15 cellular contexts compared by ENCODE assay signal in genomic region chr4:143287571-143287923, GRCh38. TPM values are rescaled to one million over a fixed set of nuclear protein-coding genes. Genes with fewer than 3 reads are reported as not detected.
DNase-seq lines count a peak whose midpoint lies in the region; ATAC-seq and TF ChIP-seq lines count a peak whose summit lies in the region.
"Had no signal": no experiment of that assay in that cellular context is flagged by ENCODE, and none has a peak within 500 bp of the region (broad histone marks: within the 10 kb centered on the region; RNA-seq: fewer than 3 reads in every experiment).

No MANE protein-coding gene starts in this region.

- no peaks in the 10 kb centered on the region for H3K9me3 ChIP-seq in mesenchymal stem cell (ENCODE audit: control insufficient read depth, low read length)
- H3K9me3 ChIP-seq in ovary = no peaks in the 10 kb centered on the region

- DNase-seq in LHCN-M2 (ENCODE audit: low read depth) (peak; percentile 26), mesenchymal stem cell (no peak), type B pancreatic cell (ENCODE audit: extremely low spot score, unreplicated experiment) (no peak), ovary (no peak), NCI-H526 treated with DMSO at 0.1 percent for 48 hours (lab: John Stamatoyannopoulos, UW) (no peak)
- no peak for DNase-seq in activated CD4-positive, alpha-beta T cell treated with anti-CD3 and anti-CD28 coated beads for 36 hours
- DNase-seq: activated gamma-delta T cell treated with Interleukin-2 at 50 U/mL for 16 hours; hippocampal formation; NCI-H1092 treated with DMSO at 0.1 percent for 48 hours; NCI-H345; stimulated activated naive CD8-positive, alpha-beta T cell treated with anti-CD3 and anti-CD28 coated beads, Interleukin-15, amount 100 ng/mL, for 72 hours; T1000 had no signal

- H3K4me1 ChIP-seq in mesenchymal stem cell (ENCODE audit: control insufficient read depth, insufficient read depth, low read depth, low read length) = no peaks in the 10 kb centered on the region
- peaks cover 5% of the 10 kb centered on the region for H3K4me1 ChIP-seq in ovary (ENCODE audit: insufficient read depth)

- peak overlapping the region; percentile 84 for H2BK5ac ChIP-seq in mesenchymal stem cell (ENCODE audit: low read depth, low read length, poor library complexity, severe bottlenecking)

- H3K27me3 ChIP-seq in mesenchymal stem cell (ENCODE audit: control insufficient read depth in 1 of 2, insufficient read depth in 1 of 2, low read length in 2 of 2) (no peaks in the 10 kb centered on the region), ovary (no peaks in the 10 kb centered on the region)
- H3K27me3 ChIP-seq: cardiac muscle cell had no signal

- no peak for TF ChIP-seq CTCF in brain (conservative IDR thresholded peaks at IDR 0.05)
- no peak for TF ChIP-seq CTCF in type B pancreatic cell (conservative IDR thresholded peaks at IDR 0.05)
- no peak for TF ChIP-seq CTCF in ovary (IDR thresholded peaks at IDR 0.05)

- H3K4me1 Mint-ChIP-seq in brain (peaks cover 26% of the 10 kb centered on the region), type B pancreatic cell (ENCODE audit: unreplicated experiment) (peaks cover 17% of the 10 kb centered on the region)
- no peaks in the 10 kb centered on the region for H3K4me1 Mint-ChIP-seq in activated CD4-positive, alpha-beta T cell treated with anti-CD3 and anti-CD28 coated beads for 36 hours
- H3K4me1 Mint-ChIP-seq: stimulated activated naive CD8-positive, alpha-beta T cell treated with anti-CD3 and anti-CD28 coated beads, Interleukin-15, amount 100 ng/mL, for 72 hours had no signal

- TF ChIP-seq POLR2A in ovary (IDR thresholded peaks at IDR 0.05) = no peak

- no peak overlapping the region for H2BK12ac ChIP-seq in mesenchymal stem cell (ENCODE audit: low read length in 2 of 2)

- H3K27ac ChIP-seq in mesenchymal stem cell (ENCODE audit: low read length, poor library complexity, severe bottlenecking) (peak overlapping the region; percentile 26), ovary (peak overlapping the region in 1 of 2 donors; percentile 77)
- H3K27ac ChIP-seq: cardiac muscle cell, RWPE1 had no signal

- H3K27ac Mint-ChIP-seq in brain (peak overlapping the region in 3 of 5 experiments; percentile 1 to 30 (median 20)), type B pancreatic cell (peak overlapping the region; percentile 49)
- H3K27ac Mint-ChIP-seq in activated CD4-positive, alpha-beta T cell treated with anti-CD3 and anti-CD28 coated beads for 36 hours = no peak overlapping the region
- H3K27ac Mint-ChIP-seq: stimulated activated naive CD8-positive, alpha-beta T cell treated with anti-CD3 and anti-CD28 coated beads, Interleukin-15, amount 100 ng/mL, for 72 hours had no signal

- no peak for ATAC-seq in activated CD4-positive, alpha-beta T cell treated with anti-CD3 and anti-CD28 coated beads for 36 hours
- ATAC-seq: stimulated activated naive CD8-positive, alpha-beta T cell treated with anti-CD3 and anti-CD28 coated beads, Interleukin-15, amount 100 ng/mL, for 72 hours had no signal

- H3K9me3 Mint-ChIP-seq in brain (peaks cover 0 to under 1% (median 0%) of the 10 kb centered on the region in 5 experiments), type B pancreatic cell (no peaks in the 10 kb centered on the region)
- no peaks in the 10 kb centered on the region for H3K9me3 Mint-ChIP-seq in activated CD4-positive, alpha-beta T cell treated with anti-CD3 and anti-CD28 coated beads for 36 hours (ENCODE audit: low read depth)
- H3K9me3 Mint-ChIP-seq: stimulated activated naive CD8-positive, alpha-beta T cell treated with anti-CD3 and anti-CD28 coated beads, Interleukin-15, amount 100 ng/mL, for 72 hours had no signal

- CTCF ChIA-PET in activated CD4-positive, alpha-beta T cell treated with anti-CD3 and anti-CD28 coated beads for 36 hours (lab: Charles Lee) = no interaction called here

- H2AK5ac ChIP-seq in mesenchymal stem cell (ENCODE audit: low read length, severe bottlenecking) = no peak overlapping the region

- no peak for TF ChIP-seq EP300 in ovary (IDR thresholded peaks at IDR 0.05)

- H3K4ac ChIP-seq in mesenchymal stem cell (ENCODE audit: low read depth in 1 of 2, low read length in 2 of 2) = no peak overlapping the region

- H3K79me1 ChIP-seq in mesenchymal stem cell (replicated peaks; ENCODE audit: low read length, poor library complexity, severe bottlenecking) = no peaks in the 10 kb centered on the region

- no peak overlapping the region for H2AFZ ChIP-seq in mesenchymal stem cell (ENCODE audit: low read depth, low read length)

- intact Hi-C loops in activated CD4-positive, alpha-beta T cell treated with anti-CD3 and anti-CD28 coated beads for 36 hours (cut with DNase I, micrococcal nuclease) = no loop called here
- intact Hi-C loops in ovary (cut with DNase I) = no loop called here

- H3K27me3 Mint-ChIP-seq in brain (no peaks in the 10 kb centered on the region), type B pancreatic cell (no peaks in the 10 kb centered on the region)
- H3K27me3 Mint-ChIP-seq in activated CD4-positive, alpha-beta T cell treated with anti-CD3 and anti-CD28 coated beads for 36 hours = peaks cover 2% of the 10 kb centered on the region
- H3K27me3 Mint-ChIP-seq: stimulated activated naive CD8-positive, alpha-beta T cell treated with anti-CD3 and anti-CD28 coated beads, Interleukin-15, amount 100 ng/mL, for 72 hours had no signal

- peak overlapping the region in 1 of 2 experiments; percentile 55 for H3K18ac ChIP-seq in mesenchymal stem cell (ENCODE audit: low read depth in 1 of 2, low read length in 2 of 2)

- no peaks in the 10 kb centered on the region for H3K36me3 ChIP-seq in mesenchymal stem cell (ENCODE audit: control insufficient read depth in 1 of 2, insufficient read depth in 2 of 2, low read depth in 1 of 2, low read length in 2 of 2)
- H3K36me3 ChIP-seq in ovary = no peaks in the 10 kb centered on the region
- H3K36me3 ChIP-seq: cardiac muscle cell had no signal

- 90% methylated on average over 2 of the region's 3 CpGs for WGBS in mesenchymal stem cell
- 59 to 74% (median 73%) methylated on average over 3 of the region's 3 CpGs for WGBS in ovary, 3 donors

- H3K14ac ChIP-seq in mesenchymal stem cell (ENCODE audit: low read length in 2 of 2) = no peak overlapping the region

- H3K4me3 ChIP-seq in mesenchymal stem cell (ENCODE audit: insufficient read depth in 1 of 2, low read depth in 1 of 2, low read length in 2 of 2) = peak overlapping the region in 1 of 2 experiments; percentile 48
- H3K4me3 ChIP-seq in ovary = no peak overlapping the region
- H3K4me3 ChIP-seq: cardiac muscle cell had no signal

- POLR2A ChIA-PET in activated CD4-positive, alpha-beta T cell treated with anti-CD3 and anti-CD28 coated beads for 36 hours (lab: Charles Lee) = no interaction called here

- H3K9ac ChIP-seq in mesenchymal stem cell (ENCODE audit: low read length) = peak overlapping the region; percentile 87

- no peak overlapping the region for H4K91ac ChIP-seq in mesenchymal stem cell (ENCODE audit: low read length)

- H4K8ac ChIP-seq in mesenchymal stem cell (ENCODE audit: low read length) = peak overlapping the region; percentile 60

- H2BK15ac ChIP-seq in mesenchymal stem cell (ENCODE audit: low read depth, poor library complexity, severe bottlenecking) = no peak overlapping the region

- H3K23ac ChIP-seq in mesenchymal stem cell (ENCODE audit: low read length in 2 of 2) = no peak overlapping the region

- no peak overlapping the region for H3K4me2 ChIP-seq in mesenchymal stem cell (ENCODE audit: low read length, poor library complexity, severe bottlenecking)

- H3K4me3 Mint-ChIP-seq in brain (no peak overlapping the region), type B pancreatic cell (no peak overlapping the region)
- no peak overlapping the region for H3K4me3 Mint-ChIP-seq in activated CD4-positive, alpha-beta T cell treated with anti-CD3 and anti-CD28 coated beads for 36 hours
- H3K4me3 Mint-ChIP-seq: stimulated activated naive CD8-positive, alpha-beta T cell treated with anti-CD3 and anti-CD28 coated beads, Interleukin-15, amount 100 ng/mL, for 72 hours had no signal

- no peak overlapping the region for H2BK120ac ChIP-seq in mesenchymal stem cell (ENCODE audit: low read depth, low read length)

- H3K36me3 Mint-ChIP-seq in brain = no peaks in the 10 kb centered on the region
- no peaks in the 10 kb centered on the region for H3K36me3 Mint-ChIP-seq in type B pancreatic cell
- H3K36me3 Mint-ChIP-seq in activated CD4-positive, alpha-beta T cell treated with anti-CD3 and anti-CD28 coated beads for 36 hours (ENCODE audit: low read depth) = no peaks in the 10 kb centered on the region

RNA-seq across cellular contexts. Expression of gene GAB1, which starts 49.1 kb away (rescaled TPM):
- total RNA-seq in LHCN-M2 (2014; rRNA removed) (3.6 and 5.9 TPM in 2 replicates), type B pancreatic cell (ENCODE audit: low replicate concordance) (27.0 and 33.5 TPM in 2 replicates), ovary (10 to 100 TPM; 22.4 to 50.3 (median 38.0) TPM)
- polyA plus RNA-seq in LHCN-M2 (2012) = 1.9 TPM
- polyA plus RNA-seq in brain (ENCODE audit: insufficient read depth, low read depth, low replicate concordance) (13.0 TPM), ovary (10 to 100 TPM; 10.7 to 31.1 TPM)
- polyA plus RNA-seq in mesenchymal stem cell (2013, experiment 1 of 2) = 13.3 TPM
- polyA plus RNA-seq in mesenchymal stem cell (2013, experiment 2 of 2) = 13.7 TPM
- total RNA-seq in activated CD4-positive, alpha-beta T cell treated with anti-CD3 and anti-CD28 coated beads for 36 hours = under 1 TPM; 0.35 to 0.48 TPM
